Comparison of ENCODE assay signal across 8 cellular contexts in genomic region chr18:10787293-10787901, GRCh38.
DNase-seq lines count a peak whose midpoint lies in the region; ATAC-seq, FAIRE-seq and TF ChIP-seq lines count a peak whose summit lies in the region.

No MANE protein-coding gene starts in this region.

- no peaks in the 10 kb centered on the region for H3K9me3 Mint-ChIP-seq in activated T-helper 17 cell treated with anti-CD3 and anti-CD28 coated beads, Interleukin-2, amount 50 U/mL, for 72 hours

- H3K36me3 ChIP-seq in H7 (replicated peaks; ENCODE audit: control insufficient read depth, insufficient read depth, low read length), result no peaks in the 10 kb centered on the region
- no peaks in the 10 kb centered on the region for H3K36me3 ChIP-seq in RWPE2 (ENCODE audit: low read depth)
- H3K36me3 ChIP-seq in gastroesophageal sphincter, result no peaks in the 10 kb centered on the region

- H3K27me3 ChIP-seq in H7 (ENCODE audit: control insufficient read depth, insufficient read depth, low read length), result no peaks in the 10 kb centered on the region
- H3K27me3 ChIP-seq in RWPE2 (ENCODE audit: insufficient read depth, poor library complexity, severe bottlenecking), result peaks cover 4% of the 10 kb centered on the region
- H3K27me3 ChIP-seq in gastroesophageal sphincter, result no peaks in the 10 kb centered on the region

- H3K27ac ChIP-seq in RWPE2 (ENCODE audit: poor library complexity, severe bottlenecking) (no peak overlapping the region), gastroesophageal sphincter (no peak overlapping the region)

- WGBS in gastroesophageal sphincter (ENCODE audit: low coverage in 1 of 2), 2 donors, result 44 to 56% methylated on average over 5 of the region's 5 CpGs

- H3K4me1 ChIP-seq in RWPE2 (ENCODE audit: insufficient read depth, poor library complexity, severe bottlenecking) (no peaks in the 10 kb centered on the region), gastroesophageal sphincter (no peaks in the 10 kb centered on the region)

- H3K27me3 Mint-ChIP-seq in activated T-helper 17 cell treated with anti-CD3 and anti-CD28 coated beads, Interleukin-2, amount 50 U/mL, for 72 hours, result peaks cover 32% of the 10 kb centered on the region

- H3K4me3 ChIP-seq in H7 (ENCODE audit: insufficient read depth, low read depth, low read length) (no peak overlapping the region), RWPE2 (ENCODE audit: severe bottlenecking) (no peak overlapping the region), gastroesophageal sphincter (no peak overlapping the region)

- TF ChIP-seq CTCF in LNCAP (IDR thresholded peaks at IDR 0.05), result peak; percentile 94
- peak; percentile 83 for TF ChIP-seq CTCF in RWPE2 (IDR thresholded peaks at IDR 0.05; ENCODE audit: poor library complexity, severe bottlenecking)
- TF ChIP-seq CTCF in gastroesophageal sphincter (IDR thresholded peaks at IDR 0.05), result peak in 3 of 4 experiments; percentile 27 to 64 (median 36)

- TF ChIP-seq POLR2A in gastroesophageal sphincter (IDR thresholded peaks at IDR 0.05), result no peak

- H3K36me3 Mint-ChIP-seq in activated T-helper 17 cell treated with anti-CD3 and anti-CD28 coated beads, Interleukin-2, amount 50 U/mL, for 72 hours (ENCODE audit: low read depth), result no peaks in the 10 kb centered on the region

- intact Hi-C loops in posterior cingulate gyrus (cut with DNase I), result loop anchor here (5.0 to 10.0 kb wide), 3 partner anchors 67 to 365 kb away; no protein-coding TSS in a partner anchor

- H3K4me1 Mint-ChIP-seq in activated T-helper 17 cell treated with anti-CD3 and anti-CD28 coated beads, Interleukin-2, amount 50 U/mL, for 72 hours, result no peaks in the 10 kb centered on the region

- TF ChIP-seq EP300 in gastroesophageal sphincter (IDR thresholded peaks at IDR 0.05), result no peak

- no peak overlapping the region for H3K27ac Mint-ChIP-seq in activated T-helper 17 cell treated with anti-CD3 and anti-CD28 coated beads, Interleukin-2, amount 50 U/mL, for 72 hours

- H3K9me3 ChIP-seq in RWPE2 (ENCODE audit: severe bottlenecking), result no peaks in the 10 kb centered on the region
- no peaks in the 10 kb centered on the region for H3K9me3 ChIP-seq in gastroesophageal sphincter

- DNase-seq in GM04504 (ENCODE audit: low read depth) (peak; percentile 42), H7 (peak; percentile 46), RWPE2 (ENCODE audit: low spot score) (peak; percentile 69), posterior cingulate gyrus (peak in 7 of 10 donors; percentile 26 to 93 (median 75)), urothelium cell line (ENCODE audit: low spot score) (peak; percentile 82)

- H3K4me3 Mint-ChIP-seq in activated T-helper 17 cell treated with anti-CD3 and anti-CD28 coated beads, Interleukin-2, amount 50 U/mL, for 72 hours, result no peak overlapping the region

- ATAC-seq in RWPE2 (ENCODE audit: low read depth) (peak; percentile 55; the same call in 2 of the 3 replicates), gastroesophageal sphincter (no peak)
- peak; percentile 94 for ATAC-seq in activated T-helper 17 cell treated with anti-CD3 and anti-CD28 coated beads, Interleukin-2, amount 50 U/mL, for 72 hours (replicated peaks)

- FAIRE-seq in urothelium cell line (lab: Jason Lieb, UNC), result peak; percentile 81

Comparison
In these comparisons a context has a peak if more than half of its experiments do, and no peak if none do; other contexts are left out.
1. CTCF ChIP-seq: peak in every context shown above with its lines; median percentile 94 in LNCAP; 83 in RWPE2; 36 in gastroesophageal sphincter.